1 cellular context compared by ENCODE assay signal in genomic region chr16:30352488-30353401, GRCh38.
TF ChIP-seq lines count a peak whose summit lies in the region.

No MANE protein-coding gene starts in this region.

TF ChIP-seq in HepG2, 621 proteins besides CTCF, POLR2A, EP300 and RAD21 (continued from another document and continues in another):
- TF ChIP-seq ZNF704 (CRISPR knock-in tag; IDR thresholded peaks at IDR 0.05; ENCODE audit: borderline replicate concordance), result no peak
- no peak for TF ChIP-seq ZNF34 (CRISPR knock-in tag; IDR thresholded peaks at IDR 0.05; ENCODE audit: borderline replicate concordance)
- TF ChIP-seq RARA (CRISPR knock-in tag; IDR thresholded peaks at IDR 0.05), result peak; percentile 31; the same call in 1 of the 2 replicates
- TF ChIP-seq KLF16 (CRISPR knock-in tag; IDR thresholded peaks at IDR 0.05), result no peak
- no peak for TF ChIP-seq EEA1 (CRISPR knock-in tag; IDR thresholded peaks at IDR 0.05; ENCODE audit: borderline replicate concordance)
- no peak for TF ChIP-seq MAFF (IDR thresholded peaks at IDR 0.05; ENCODE audit: low read depth, low read length)
- TF ChIP-seq SAP130 (CRISPR knock-in tag; IDR thresholded peaks at IDR 0.05; ENCODE audit: low read depth), result peak; percentile 37
- TF ChIP-seq, protein P1, sequence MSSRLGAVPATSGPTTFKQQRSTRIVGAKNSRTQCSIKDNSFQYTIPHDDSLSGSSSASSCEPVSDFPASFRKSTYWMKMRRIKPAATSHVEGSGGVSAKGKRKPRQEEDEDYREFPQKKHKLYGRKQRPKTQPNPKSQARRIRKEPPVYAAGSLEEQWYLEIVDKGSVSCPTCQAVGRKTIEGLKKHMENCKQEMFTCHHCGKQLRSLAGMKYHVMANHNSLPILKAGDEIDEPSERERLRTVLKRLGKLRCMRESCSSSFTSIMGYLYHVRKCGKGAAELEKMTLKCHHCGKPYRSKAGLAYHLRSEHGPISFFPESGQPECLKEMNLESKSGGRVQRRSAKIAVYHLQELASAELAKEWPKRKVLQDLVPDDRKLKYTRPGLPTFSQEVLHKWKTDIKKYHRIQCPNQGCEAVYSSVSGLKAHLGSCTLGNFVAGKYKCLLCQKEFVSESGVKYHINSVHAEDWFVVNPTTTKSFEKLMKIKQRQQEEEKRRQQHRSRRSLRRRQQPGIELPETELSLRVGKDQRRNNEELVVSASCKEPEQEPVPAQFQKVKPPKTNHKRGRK (CRISPR knock-in tag; IDR thresholded peaks at IDR 0.05), result no peak
- no peak for TF ChIP-seq HES4 (CRISPR knock-in tag; IDR thresholded peaks at IDR 0.05; ENCODE audit: borderline replicate concordance)
- TF ChIP-seq HOXA5 (CRISPR knock-in tag; IDR thresholded peaks at IDR 0.05), result no peak
- TF ChIP-seq ELF1 (CRISPR knock-in tag; IDR thresholded peaks at IDR 0.05), result peak; percentile 76
- TF ChIP-seq THAP11 (CRISPR knock-in tag; IDR thresholded peaks at IDR 0.05), result peak; percentile 39; the same call in 1 of the 2 replicates
- TF ChIP-seq, protein P2, sequence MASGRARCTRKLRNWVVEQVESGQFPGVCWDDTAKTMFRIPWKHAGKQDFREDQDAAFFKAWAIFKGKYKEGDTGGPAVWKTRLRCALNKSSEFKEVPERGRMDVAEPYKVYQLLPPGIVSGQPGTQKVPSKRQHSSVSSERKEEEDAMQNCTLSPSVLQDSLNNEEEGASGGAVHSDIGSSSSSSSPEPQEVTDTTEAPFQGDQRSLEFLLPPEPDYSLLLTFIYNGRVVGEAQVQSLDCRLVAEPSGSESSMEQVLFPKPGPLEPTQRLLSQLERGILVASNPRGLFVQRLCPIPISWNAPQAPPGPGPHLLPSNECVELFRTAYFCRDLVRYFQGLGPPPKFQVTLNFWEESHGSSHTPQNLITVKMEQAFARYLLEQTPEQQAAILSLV (CRISPR knock-in tag; IDR thresholded peaks at IDR 0.05; ENCODE audit: borderline replicate concordance), result peak; percentile 70; the same call in 1 of the 2 replicates
- TF ChIP-seq, protein P3, sequence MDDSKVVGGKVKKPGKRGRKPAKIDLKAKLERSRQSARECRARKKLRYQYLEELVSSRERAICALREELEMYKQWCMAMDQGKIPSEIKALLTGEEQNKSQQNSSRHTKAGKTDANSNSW (CRISPR knock-in tag; IDR thresholded peaks at IDR 0.05; ENCODE audit: borderline replicate concordance), result no peak
- peak; percentile 45; the same call in 1 of the 2 replicates for TF ChIP-seq ZNF558 (CRISPR knock-in tag; IDR thresholded peaks at IDR 0.05; ENCODE audit: borderline replicate concordance)
- no peak for TF ChIP-seq NR0B2 (CRISPR knock-in tag; IDR thresholded peaks at IDR 0.05)
- no peak for TF ChIP-seq ZBTB21 (CRISPR knock-in tag; IDR thresholded peaks at IDR 0.05)
- no peak for TF ChIP-seq TSC22D2 (CRISPR knock-in tag; IDR thresholded peaks at IDR 0.05; ENCODE audit: borderline replicate concordance)
- no peak for TF ChIP-seq DDIT3 (CRISPR knock-in tag; IDR thresholded peaks at IDR 0.05)
- peak; percentile 72; the same call in 1 of the 2 replicates for TF ChIP-seq ZNF772 (CRISPR knock-in tag; IDR thresholded peaks at IDR 0.05)
- TF ChIP-seq, protein P4, sequence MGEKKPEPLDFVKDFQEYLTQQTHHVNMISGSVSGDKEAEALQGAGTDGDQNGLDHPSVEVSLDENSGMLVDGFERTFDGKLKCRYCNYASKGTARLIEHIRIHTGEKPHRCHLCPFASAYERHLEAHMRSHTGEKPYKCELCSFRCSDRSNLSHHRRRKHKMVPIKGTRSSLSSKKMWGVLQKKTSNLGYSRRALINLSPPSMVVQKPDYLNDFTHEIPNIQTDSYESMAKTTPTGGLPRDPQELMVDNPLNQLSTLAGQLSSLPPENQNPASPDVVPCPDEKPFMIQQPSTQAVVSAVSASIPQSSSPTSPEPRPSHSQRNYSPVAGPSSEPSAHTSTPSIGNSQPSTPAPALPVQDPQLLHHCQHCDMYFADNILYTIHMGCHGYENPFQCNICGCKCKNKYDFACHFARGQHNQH (CRISPR knock-in tag; IDR thresholded peaks at IDR 0.05), result no peak
- TF ChIP-seq DZIP1 (CRISPR knock-in tag; IDR thresholded peaks at IDR 0.05), result no peak
- TF ChIP-seq, protein P5, sequence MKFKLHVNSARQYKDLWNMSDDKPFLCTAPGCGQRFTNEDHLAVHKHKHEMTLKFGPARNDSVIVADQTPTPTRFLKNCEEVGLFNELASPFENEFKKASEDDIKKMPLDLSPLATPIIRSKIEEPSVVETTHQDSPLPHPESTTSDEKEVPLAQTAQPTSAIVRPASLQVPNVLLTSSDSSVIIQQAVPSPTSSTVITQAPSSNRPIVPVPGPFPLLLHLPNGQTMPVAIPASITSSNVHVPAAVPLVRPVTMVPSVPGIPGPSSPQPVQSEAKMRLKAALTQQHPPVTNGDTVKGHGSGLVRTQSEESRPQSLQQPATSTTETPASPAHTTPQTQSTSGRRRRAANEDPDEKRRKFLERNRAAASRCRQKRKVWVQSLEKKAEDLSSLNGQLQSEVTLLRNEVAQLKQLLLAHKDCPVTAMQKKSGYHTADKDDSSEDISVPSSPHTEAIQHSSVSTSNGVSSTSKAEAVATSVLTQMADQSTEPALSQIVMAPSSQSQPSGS (CRISPR knock-in tag; IDR thresholded peaks at IDR 0.05), result no peak
- no peak for TF ChIP-seq ZNF17 (CRISPR knock-in tag; IDR thresholded peaks at IDR 0.05)
- TF ChIP-seq GABPA (IDR thresholded peaks at IDR 0.05; ENCODE audit: low read depth, low read length), result peak; percentile 7; the same call in 1 of the 2 replicates
- TF ChIP-seq GABPA (CRISPR knock-in tag; IDR thresholded peaks at IDR 0.05; ENCODE audit: low read depth), result peak; percentile 80
- 0 out of 2 replicates have a peak, but pooled peaks have one; percentile 17 for TF ChIP-seq ZNF326 (CRISPR knock-in tag; IDR thresholded peaks at IDR 0.05; ENCODE audit: borderline replicate concordance)
- TF ChIP-seq ZNF510 (CRISPR knock-in tag; IDR thresholded peaks at IDR 0.05; ENCODE audit: low read depth), result no peak
- no peak for TF ChIP-seq ZNF776 (CRISPR knock-in tag; IDR thresholded peaks at IDR 0.05)
- no peak for TF ChIP-seq ZNF256 (CRISPR knock-in tag; conservative IDR thresholded peaks at IDR 0.05)
- TF ChIP-seq ZSCAN20 (CRISPR knock-in tag; IDR thresholded peaks at IDR 0.05; ENCODE audit: borderline replicate concordance), result no peak
- TF ChIP-seq, protein P6, sequence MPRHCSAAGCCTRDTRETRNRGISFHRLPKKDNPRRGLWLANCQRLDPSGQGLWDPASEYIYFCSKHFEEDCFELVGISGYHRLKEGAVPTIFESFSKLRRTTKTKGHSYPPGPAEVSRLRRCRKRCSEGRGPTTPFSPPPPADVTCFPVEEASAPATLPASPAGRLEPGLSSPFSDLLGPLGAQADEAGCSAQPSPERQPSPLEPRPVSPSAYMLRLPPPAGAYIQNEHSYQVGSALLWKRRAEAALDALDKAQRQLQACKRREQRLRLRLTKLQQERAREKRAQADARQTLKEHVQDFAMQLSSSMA (CRISPR knock-in tag; IDR thresholded peaks at IDR 0.05), result no peak
- TF ChIP-seq ZNF724P (CRISPR knock-in tag; IDR thresholded peaks at IDR 0.05; ENCODE audit: borderline replicate concordance), result no peak
- TF ChIP-seq HNRNPUL1 (IDR thresholded peaks at IDR 0.05; ENCODE audit: low read depth, low read length), result no peak
- TF ChIP-seq, protein P7, sequence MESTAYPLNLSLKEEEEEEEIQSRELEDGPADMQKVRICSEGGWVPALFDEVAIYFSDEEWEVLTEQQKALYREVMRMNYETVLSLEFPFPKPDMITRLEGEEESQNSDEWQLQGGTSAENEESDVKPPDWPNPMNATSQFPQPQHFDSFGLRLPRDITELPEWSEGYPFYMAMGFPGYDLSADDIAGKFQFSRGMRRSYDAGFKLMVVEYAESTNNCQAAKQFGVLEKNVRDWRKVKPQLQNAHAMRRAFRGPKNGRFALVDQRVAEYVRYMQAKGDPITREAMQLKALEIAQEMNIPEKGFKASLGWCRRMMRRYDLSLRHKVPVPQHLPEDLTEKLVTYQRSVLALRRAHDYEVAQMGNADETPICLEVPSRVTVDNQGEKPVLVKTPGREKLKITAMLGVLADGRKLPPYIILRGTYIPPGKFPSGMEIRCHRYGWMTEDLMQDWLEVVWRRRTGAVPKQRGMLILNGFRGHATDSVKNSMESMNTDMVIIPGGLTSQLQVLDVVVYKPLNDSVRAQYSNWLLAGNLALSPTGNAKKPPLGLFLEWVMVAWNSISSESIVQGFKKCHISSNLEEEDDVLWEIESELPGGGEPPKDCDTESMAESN (CRISPR knock-in tag; conservative IDR thresholded peaks at IDR 0.05), result no peak
- TF ChIP-seq ZNF781 (CRISPR knock-in tag; IDR thresholded peaks at IDR 0.05; ENCODE audit: borderline replicate concordance, not compliant biosample characterization), result no peak
- peak; percentile 47; the same call in 1 of the 2 replicates for TF ChIP-seq ZSCAN21 (CRISPR knock-in tag; IDR thresholded peaks at IDR 0.05; ENCODE audit: borderline replicate concordance)
- TF ChIP-seq UBTF (CRISPR knock-in tag; IDR thresholded peaks at IDR 0.05), result 0 out of 2 replicates have a peak, but pooled peaks have one; percentile 24
- TF ChIP-seq TCF7L2 (IDR thresholded peaks at IDR 0.05; ENCODE audit: low read depth, low read length), result no peak
- no peak for TF ChIP-seq MIER2 (CRISPR knock-in tag; IDR thresholded peaks at IDR 0.05)
- 0 out of 2 replicates have a peak, but pooled peaks have one; percentile 37 for TF ChIP-seq ZNF205 (CRISPR knock-in tag; IDR thresholded peaks at IDR 0.05)
- 0 out of 2 replicates have a peak, but pooled peaks have one; percentile 22 for TF ChIP-seq MXD4 (CRISPR knock-in tag; IDR thresholded peaks at IDR 0.05)
- TF ChIP-seq KLF9 (CRISPR knock-in tag; IDR thresholded peaks at IDR 0.05; ENCODE audit: low read depth), result no peak
- peak; percentile 84 for TF ChIP-seq PATZ1 (CRISPR knock-in tag; IDR thresholded peaks at IDR 0.05)
- TF ChIP-seq KMT2A (CRISPR knock-in tag; IDR thresholded peaks at IDR 0.05), result no peak
- TF ChIP-seq ATM (IDR thresholded peaks at IDR 0.05; ENCODE audit: borderline replicate concordance), result no peak
- no peak for TF ChIP-seq JUND (CRISPR knock-in tag; IDR thresholded peaks at IDR 0.05)
- TF ChIP-seq NPAS2 (CRISPR knock-in tag; IDR thresholded peaks at IDR 0.05; ENCODE audit: borderline replicate concordance), result no peak
- TF ChIP-seq KLF6 (CRISPR knock-in tag; IDR thresholded peaks at IDR 0.05), result no peak
- TF ChIP-seq ZMYM3 (CRISPR knock-in tag; IDR thresholded peaks at IDR 0.05), result no peak
- TF ChIP-seq ERF (CRISPR knock-in tag; IDR thresholded peaks at IDR 0.05), result 0 out of 2 replicates have a peak, but pooled peaks have one; percentile 25
